In the genomic region with DNA sequence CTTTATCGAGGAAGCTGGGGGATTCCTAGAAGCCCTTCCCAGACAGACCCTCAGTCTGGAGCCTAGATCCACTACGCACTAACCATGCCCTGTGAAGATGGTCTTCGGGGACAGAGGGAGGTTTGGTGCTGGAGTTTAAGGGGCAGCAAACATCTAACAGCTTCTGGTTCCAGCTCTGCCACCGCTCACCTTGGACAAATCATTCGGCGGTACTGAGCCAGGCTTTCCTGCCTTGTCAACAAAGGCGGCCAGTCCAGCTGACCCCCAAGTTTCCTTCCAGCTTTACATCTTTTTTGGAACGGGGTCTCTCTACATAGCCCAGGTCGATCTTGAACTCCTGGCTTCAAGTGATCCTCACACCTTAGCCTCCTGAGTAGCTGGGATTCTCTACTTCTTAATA, we compare ENCODE assay signal across 1 cellular context.
TF ChIP-seq lines count a peak whose summit lies in the region.

No MANE protein-coding gene starts in this region.

TF ChIP-seq in WTC11, 78 proteins besides CTCF, POLR2A, EP300 and RAD21 (continued from another document):
- TF ChIP-seq ZNF396 (CRISPR knock-in tag; IDR thresholded peaks at IDR 0.05; ENCODE audit: borderline replicate concordance) (no peak), NR3C1 (CRISPR knock-in tag; conservative IDR thresholded peaks at IDR 0.05; ENCODE audit: low read depth) (no peak), HMGA2 (CRISPR knock-in tag; IDR thresholded peaks at IDR 0.05) (no peak), JUN (CRISPR knock-in tag; IDR thresholded peaks at IDR 0.05) (no peak), ATF3 (CRISPR knock-in tag; conservative IDR thresholded peaks at IDR 0.05) (no peak), NR2C2 (CRISPR knock-in tag; IDR thresholded peaks at IDR 0.05) (no peak)
- TF ChIP-seq, protein P1, sequence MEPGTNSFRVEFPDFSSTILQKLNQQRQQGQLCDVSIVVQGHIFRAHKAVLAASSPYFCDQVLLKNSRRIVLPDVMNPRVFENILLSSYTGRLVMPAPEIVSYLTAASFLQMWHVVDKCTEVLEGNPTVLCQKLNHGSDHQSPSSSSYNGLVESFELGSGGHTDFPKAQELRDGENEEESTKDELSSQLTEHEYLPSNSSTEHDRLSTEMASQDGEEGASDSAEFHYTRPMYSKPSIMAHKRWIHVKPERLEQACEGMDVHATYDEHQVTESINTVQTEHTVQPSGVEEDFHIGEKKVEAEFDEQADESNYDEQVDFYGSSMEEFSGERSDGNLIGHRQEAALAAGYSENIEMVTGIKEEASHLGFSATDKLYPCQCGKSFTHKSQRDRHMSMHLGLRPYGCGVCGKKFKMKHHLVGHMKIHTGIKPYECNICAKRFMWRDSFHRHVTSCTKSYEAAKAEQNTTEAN (CRISPR knock-in tag; IDR thresholded peaks at IDR 0.05), result no peak
